In the genomic region with DNA sequence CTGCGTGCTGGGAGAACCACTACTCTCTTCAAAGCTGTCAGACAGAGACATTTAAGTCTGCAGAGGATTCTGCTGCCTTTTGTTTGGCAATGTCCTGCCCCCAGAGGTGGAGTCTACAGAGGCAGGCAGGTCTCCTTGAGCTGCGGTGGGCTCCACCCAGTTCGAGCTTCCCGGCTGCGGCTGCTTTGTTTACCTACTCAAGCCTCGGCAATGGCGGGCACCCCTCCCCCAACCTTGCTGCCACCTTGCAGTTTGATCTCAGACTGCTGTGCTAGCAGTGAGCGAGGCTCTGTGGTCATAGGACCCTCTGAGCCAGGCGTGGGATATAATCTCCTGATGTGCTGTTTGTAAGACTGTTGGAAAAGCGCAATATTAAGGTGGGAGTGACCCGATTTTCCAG, we compare ENCODE assay signal across 2 cellular contexts. TPM values are rescaled to one million over a fixed set of nuclear protein-coding genes. Genes with fewer than 3 reads are reported as not detected.
"Had no signal": no experiment of that assay in that cellular context is flagged by ENCODE, and none has a peak within 500 bp of the region (broad histone marks: within the 10 kb centered on the region; RNA-seq: fewer than 3 reads in every experiment).

No MANE protein-coding gene starts in this region.

RNA-seq across cellular contexts. Expression of a gene that starts 39.6 kb away (rescaled TPM):
- total RNA-seq: naive thymus-derived CD8-positive, alpha-beta T cell had no signal
- polyA plus RNA-seq: keratinocyte had no signal
